23 cellular contexts compared by ENCODE assay signal in genomic region chr21:19557488-19557887, GRCh38.
"Had no signal": no experiment of that assay in that cellular context is flagged by ENCODE, and none has a peak within 500 bp of the region (broad histone marks: within the 10 kb centered on the region; RNA-seq: fewer than 3 reads in every experiment).

No MANE protein-coding gene starts in this region.

- H3K27ac ChIP-seq: lower lobe of right lung, neutrophil, pancreas, right lobe of liver, thoracic aorta, tibial nerve, upper lobe of left lung had no signal

- H3K27me3 ChIP-seq: neutrophil, pancreas, right lobe of liver, tibial nerve, upper lobe of left lung had no signal

- H3K27me3 Mint-ChIP-seq: effector memory CD8-positive, alpha-beta T cell; progenitor cell of endocrine pancreas; stimulated activated naive B cell treated with anti-CD40 and anti-IgM and Interleukin-4, amounts not matched to agents 10 μg/mL and 1 μg/mL and 100 μg/mL, for 72 hours; stimulated activated naive CD8-positive, alpha-beta T cell treated with anti-CD3 and anti-CD28 coated beads, Interleukin-15, Interleukin-2, amounts not matched to agents 100 ng/mL and 50 ng/mL, for 24 hours had no signal

- H3K36me3 ChIP-seq: lower lobe of right lung, neutrophil, pancreas, right lobe of liver, thoracic aorta, tibial nerve, upper lobe of left lung had no signal

- H3K9me3 ChIP-seq: lower lobe of right lung, neutrophil, pancreas, right lobe of liver, thoracic aorta, upper lobe of left lung had no signal

- H3K36me3 Mint-ChIP-seq: natural killer cell; stimulated activated naive B cell treated with anti-CD40 and anti-IgM and Interleukin-4, amounts not matched to agents 10 μg/mL and 1 μg/mL and 100 μg/mL, for 72 hours had no signal

- DNase-seq: cortex of kidney; effector memory CD8-positive, alpha-beta T cell; hypothalamus; left ventricle myocardium superior; lower lobe of right lung; natural killer cell; pancreas; right lobe of liver; small intestine; stimulated activated CD4-positive, alpha-beta T cell treated with anti-CD3 and anti-CD28 coated beads, Interleukin-15, amount 100 ng/mL, for 24 hours; stimulated activated CD4-positive, alpha-beta T cell treated with anti-CD3 and anti-CD28 coated beads, Interleukin-2, amount 100 ng/mL, for 48 hours; stimulated activated naive B cell treated with anti-CD40 and anti-IgM and Interleukin-4, amounts not matched to agents 10 μg/mL and 1 μg/mL and 100 μg/mL, for 72 hours; upper lobe of left lung had no signal

- H3K4me3 Mint-ChIP-seq: effector memory CD8-positive, alpha-beta T cell; natural killer cell; neural crest cell; stimulated activated naive B cell treated with anti-CD40 and anti-IgM and Interleukin-4, amounts not matched to agents 10 μg/mL and 1 μg/mL and 100 μg/mL, for 72 hours; stimulated activated naive CD8-positive, alpha-beta T cell treated with anti-CD3 and anti-CD28 coated beads, Interleukin-15, Interleukin-2, amounts not matched to agents 100 ng/mL and 50 ng/mL, for 24 hours had no signal

- H3K27ac Mint-ChIP-seq: effector memory CD8-positive, alpha-beta T cell; natural killer cell; progenitor cell of endocrine pancreas; stimulated activated naive B cell treated with anti-CD40 and anti-IgM and Interleukin-4, amounts not matched to agents 10 μg/mL and 1 μg/mL and 100 μg/mL, for 72 hours; stimulated activated naive CD8-positive, alpha-beta T cell treated with anti-CD3 and anti-CD28 coated beads, Interleukin-15, Interleukin-2, amounts not matched to agents 100 ng/mL and 50 ng/mL, for 24 hours had no signal

- ATAC-seq: effector memory CD8-positive, alpha-beta T cell; left ventricle myocardium superior; lower lobe of right lung; natural killer cell; pancreas; right lobe of liver; stimulated activated naive B cell treated with anti-CD40 and anti-IgM and Interleukin-4, amounts not matched to agents 10 μg/mL and 1 μg/mL and 100 μg/mL, for 72 hours had no signal

- FAIRE-seq: endometrium, frontal cortex, keratinocyte, pancreas, small intestine, urothelium cell line had no signal

- H3K4me3 ChIP-seq: lower lobe of right lung, pancreas, right lobe of liver, thoracic aorta, tibial nerve, upper lobe of left lung had no signal

- H3K4me1 ChIP-seq: lower lobe of right lung, pancreas, right lobe of liver, tibial nerve, upper lobe of left lung had no signal

- H3K4me1 Mint-ChIP-seq: natural killer cell; neural crest cell; stimulated activated naive B cell treated with anti-CD40 and anti-IgM and Interleukin-4, amounts not matched to agents 10 μg/mL and 1 μg/mL and 100 μg/mL, for 72 hours had no signal
